15 cellular contexts compared by ENCODE assay signal in the genomic region with DNA sequence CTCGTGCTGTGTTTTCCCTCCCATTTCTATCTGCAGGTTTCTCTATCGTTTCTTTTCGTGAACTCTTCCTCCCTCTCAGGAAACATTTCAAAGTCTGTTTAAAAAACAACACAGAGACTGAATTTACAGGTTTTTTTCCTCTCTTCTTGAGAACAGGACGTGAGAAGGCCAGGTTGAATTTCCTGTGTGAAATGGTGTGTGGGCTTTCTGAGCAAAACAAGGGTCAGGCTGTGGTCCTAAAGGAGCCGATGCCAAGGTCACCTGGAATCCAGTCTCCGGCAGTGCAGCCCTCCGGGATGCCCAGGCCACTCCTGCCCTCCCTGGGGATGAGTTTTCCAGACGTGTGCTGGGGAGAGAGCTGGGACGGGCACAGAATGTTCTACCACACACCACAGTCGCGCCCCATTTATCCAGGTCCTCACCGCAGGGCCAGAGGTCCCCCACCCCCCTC.
DNase-seq lines count a peak whose midpoint lies in the region; ATAC-seq and TF ChIP-seq lines count a peak whose summit lies in the region.
"Had no signal": no experiment of that assay in that cellular context is flagged by ENCODE, and none has a peak within 500 bp of the region (broad histone marks: within the 10 kb centered on the region; RNA-seq: fewer than 3 reads in every experiment).

No MANE protein-coding gene starts in this region.

- peak overlapping the region; percentile 82 to 99 (median 96) for H3K27ac Mint-ChIP-seq in CD4-positive, alpha-beta memory T cell
- H3K27ac Mint-ChIP-seq in activated naive CD8-positive, alpha-beta T cell treated with anti-CD3 and anti-CD28 coated beads, Interleukin-2, amount 10 ng/mL, durations not matched to agents 7 days and 5 days = peak overlapping the region; percentile 96
- H3K27ac Mint-ChIP-seq in nephron progenitor cell = peak overlapping the region; percentile 10

- ATAC-seq in activated naive CD8-positive, alpha-beta T cell treated with anti-CD3 and anti-CD28 coated beads, Interleukin-2, amount 10 ng/mL, durations not matched to agents 7 days and 5 days (ENCODE audit: low read depth) = peak; percentile 8
- ATAC-seq in gastroesophageal sphincter = no peak
- ATAC-seq: foreskin keratinocyte, psoas muscle, Right ventricle myocardium inferior had no signal

- no peak overlapping the region for H2BK5ac ChIP-seq in trophoblast cell (ENCODE audit: low read depth, low read length, poor library complexity)

- H3K18ac ChIP-seq in trophoblast cell (ENCODE audit: low read length) = no peak overlapping the region

- H3K4me1 Mint-ChIP-seq in CD4-positive, alpha-beta memory T cell = peaks cover 61 to 97% (median 84%) of the 10 kb centered on the region in 4 donors
- peaks cover 90% of the 10 kb centered on the region for H3K4me1 Mint-ChIP-seq in activated naive CD8-positive, alpha-beta T cell treated with anti-CD3 and anti-CD28 coated beads, Interleukin-2, amount 10 ng/mL, durations not matched to agents 7 days and 5 days
- peaks cover 45% of the 10 kb centered on the region for H3K4me1 Mint-ChIP-seq in nephron progenitor cell

- intact Hi-C loops in CD4-positive, alpha-beta memory T cell (cut with micrococcal nuclease) = loop anchor here (1.0 to 2.0 kb wide), 2 partner anchors 30 to 45 kb away; no protein-coding TSS in a partner anchor

- peaks cover 0 to 2% (median 0%) of the 10 kb centered on the region in 8 donors for H3K9me3 Mint-ChIP-seq in CD4-positive, alpha-beta memory T cell
- H3K9me3 Mint-ChIP-seq in activated naive CD8-positive, alpha-beta T cell treated with anti-CD3 and anti-CD28 coated beads, Interleukin-2, amount 10 ng/mL, durations not matched to agents 7 days and 5 days = no peaks in the 10 kb centered on the region
- H3K9me3 Mint-ChIP-seq in nephron progenitor cell = peaks cover 9% of the 10 kb centered on the region

- TF ChIP-seq CTCF in Loucy (conservative IDR thresholded peaks at IDR 0.05; ENCODE audit: low read length) (no peak), nephron progenitor cell (IDR thresholded peaks at IDR 0.05) (no peak), gastroesophageal sphincter (IDR thresholded peaks at IDR 0.05) (no peak)

- H3K4me1 ChIP-seq in CD4-positive, alpha-beta memory T cell (ENCODE audit: insufficient read depth, low read length) = peaks cover 89% of the 10 kb centered on the region
- peaks cover 79% of the 10 kb centered on the region for H3K4me1 ChIP-seq in Loucy (ENCODE audit: insufficient read depth, low read length, poor library complexity, severe bottlenecking)
- H3K4me1 ChIP-seq in gastroesophageal sphincter = no peaks in the 10 kb centered on the region
- H3K4me1 ChIP-seq in trophoblast cell (ENCODE audit: control insufficient read depth in 1 of 2, insufficient read depth in 2 of 2, low read length in 2 of 2) = no peaks in the 10 kb centered on the region
- H3K4me1 ChIP-seq: foreskin keratinocyte, psoas muscle had no signal

- H3K27ac ChIP-seq in CD4-positive, alpha-beta memory T cell (ENCODE audit: low read depth, low read length) = peak overlapping the region; percentile 71
- H3K27ac ChIP-seq in gastroesophageal sphincter = no peak overlapping the region
- H3K27ac ChIP-seq in trophoblast cell (ENCODE audit: low read depth, low read length) = no peak overlapping the region
- H3K27ac ChIP-seq: foreskin keratinocyte, psoas muscle, thoracic aorta had no signal

- H3K79me1 ChIP-seq in trophoblast cell (ENCODE audit: low read length) = no peaks in the 10 kb centered on the region

- TF ChIP-seq POLR2A in gastroesophageal sphincter (IDR thresholded peaks at IDR 0.05) = no peak

- H4K20me1 ChIP-seq in Loucy (ENCODE audit: insufficient read depth, low read length, poor library complexity, severe bottlenecking) = no peaks in the 10 kb centered on the region

- peaks cover 0 to 6% of the 10 kb centered on the region in 2 donors for H3K36me3 Mint-ChIP-seq in CD4-positive, alpha-beta memory T cell
- peaks cover 14% of the 10 kb centered on the region for H3K36me3 Mint-ChIP-seq in activated naive CD8-positive, alpha-beta T cell treated with anti-CD3 and anti-CD28 coated beads, Interleukin-2, amount 10 ng/mL, durations not matched to agents 7 days and 5 days
- no peaks in the 10 kb centered on the region for H3K36me3 Mint-ChIP-seq in nephron progenitor cell (ENCODE audit: low read depth)

- WGBS in gastroesophageal sphincter (ENCODE audit: low coverage in 1 of 2), 2 donors = 37 to 73% methylated on average over 2 to 5 of the region's 12 CpGs
- no CpG with 5 or more reads among the region's 12 CpGs for WGBS in trophoblast cell (ENCODE audit: extremely low coverage, insufficient coverage, insufficient read length)

- peak in 4 of 5 donors; percentile 40 to 53 (median 47) for DNase-seq in CD4-positive, alpha-beta memory T cell
- no peak for DNase-seq in activated naive CD8-positive, alpha-beta T cell treated with anti-CD3 and anti-CD28 coated beads, Interleukin-2, amount 10 ng/mL, durations not matched to agents 7 days and 5 days
- DNase-seq in nephron progenitor cell (no peak), NCI-H446 (lab: John Stamatoyannopoulos, UW) (no peak), trophoblast cell (no peak)
- DNase-seq: DMS79 treated with DMSO at 0.1 percent for 48 hours, foreskin keratinocyte, NCI-H1436, NCI-H226, T-helper 9 cell had no signal

- H3K9ac ChIP-seq in Loucy (ENCODE audit: low read depth, low read length, poor library complexity, severe bottlenecking) (peak overlapping the region; percentile 61), trophoblast cell (ENCODE audit: low read length) (no peak overlapping the region)

- no peaks in the 10 kb centered on the region for H3K9me3 ChIP-seq in CD4-positive, alpha-beta memory T cell (ENCODE audit: control insufficient read depth in 1 of 2, low read length in 2 of 2)
- H3K9me3 ChIP-seq in Loucy (ENCODE audit: insufficient read depth, low read depth, low read length) (no peaks in the 10 kb centered on the region), gastroesophageal sphincter (peaks cover 0 to 17% (median 0%) of the 10 kb centered on the region in 3 donors), trophoblast cell (ENCODE audit: insufficient read depth, low read depth, low read length) (no peaks in the 10 kb centered on the region)
- H3K9me3 ChIP-seq: psoas muscle, thoracic aorta had no signal

- peak overlapping the region; percentile 48 for H3K4me2 ChIP-seq in Loucy (ENCODE audit: low read depth, low read length, poor library complexity, severe bottlenecking)
- no peak overlapping the region for H3K4me2 ChIP-seq in trophoblast cell (ENCODE audit: low read length)

- H3K23ac ChIP-seq in trophoblast cell (ENCODE audit: low read length) = no peak overlapping the region

- peak overlapping the region; percentile 76 to 94 (median 85) for H3K4me3 Mint-ChIP-seq in CD4-positive, alpha-beta memory T cell
- peak overlapping the region; percentile 72 for H3K4me3 Mint-ChIP-seq in activated naive CD8-positive, alpha-beta T cell treated with anti-CD3 and anti-CD28 coated beads, Interleukin-2, amount 10 ng/mL, durations not matched to agents 7 days and 5 days
- no peak overlapping the region for H3K4me3 Mint-ChIP-seq in nephron progenitor cell

- no peak overlapping the region for H4K91ac ChIP-seq in trophoblast cell (ENCODE audit: low read depth, low read length)

- TF ChIP-seq EP300 in gastroesophageal sphincter (IDR thresholded peaks at IDR 0.05) = no peak

- H3K36me3 ChIP-seq in CD4-positive, alpha-beta memory T cell (ENCODE audit: insufficient read depth, low read length) = no peaks in the 10 kb centered on the region
- no peaks in the 10 kb centered on the region for H3K36me3 ChIP-seq in Loucy (ENCODE audit: insufficient read depth, low read length)
- no peaks in the 10 kb centered on the region for H3K36me3 ChIP-seq in gastroesophageal sphincter
- no peaks in the 10 kb centered on the region for H3K36me3 ChIP-seq in trophoblast cell (ENCODE audit: control insufficient read depth in 1 of 2, insufficient read depth in 2 of 2, low read length in 2 of 2)
- H3K36me3 ChIP-seq: thoracic aorta had no signal

- peak overlapping the region; percentile 71 for H2AFZ ChIP-seq in Loucy (ENCODE audit: low read length)
- no peak overlapping the region for H2AFZ ChIP-seq in trophoblast cell (ENCODE audit: insufficient read depth, low read length, poor library complexity)

- no peaks in the 10 kb centered on the region for H3K9me2 ChIP-seq in Loucy (replicated peaks; ENCODE audit: low read depth, low read length)

- H3K27me3 Mint-ChIP-seq in CD4-positive, alpha-beta memory T cell = peaks cover 0 to 2% of the 10 kb centered on the region in 2 donors
- no peaks in the 10 kb centered on the region for H3K27me3 Mint-ChIP-seq in activated naive CD8-positive, alpha-beta T cell treated with anti-CD3 and anti-CD28 coated beads, Interleukin-2, amount 10 ng/mL, durations not matched to agents 7 days and 5 days
- H3K27me3 Mint-ChIP-seq in nephron progenitor cell (ENCODE audit: low read depth, poor library complexity) = peaks cover 34% of the 10 kb centered on the region

- H2BK120ac ChIP-seq in trophoblast cell (ENCODE audit: insufficient read depth, low read length, poor library complexity) = no peak overlapping the region

- no peak overlapping the region for H2AK5ac ChIP-seq in trophoblast cell (ENCODE audit: low read length)

- CTCF ChIA-PET in CD4-positive, alpha-beta memory T cell (lab: Charles Lee; ENCODE audit: partially characterized antibody) = interaction anchor here (0.9 to 3.6 kb wide), 6 partner anchors 21 to 108 kb away, joined by 3 to 11 read pairs (median 8); no protein-coding TSS in a partner anchor

- no peak overlapping the region for H3K4ac ChIP-seq in trophoblast cell (ENCODE audit: low read depth, low read length)

- no peak overlapping the region for H4K12ac ChIP-seq in trophoblast cell (ENCODE audit: low read depth, low read length)

- no peak overlapping the region for H3K14ac ChIP-seq in trophoblast cell (ENCODE audit: low read length)

- H3K27me3 ChIP-seq in CD4-positive, alpha-beta memory T cell (ENCODE audit: insufficient read depth, low read length) = no peaks in the 10 kb centered on the region
- H3K27me3 ChIP-seq in Loucy (ENCODE audit: insufficient read depth, low read length, poor library complexity, severe bottlenecking) (no peaks in the 10 kb centered on the region), gastroesophageal sphincter (peaks cover 45% of the 10 kb centered on the region), trophoblast cell (ENCODE audit: insufficient read depth, low read length) (no peaks in the 10 kb centered on the region)

- POLR2A ChIA-PET in CD4-positive, alpha-beta memory T cell (lab: Charles Lee; ENCODE audit: partially characterized antibody) = interaction anchor here (0.5 to 10.6 kb wide), 16 partner anchors 10 to 248 kb away, joined by 3 to 88 read pairs (median 5); a partner anchor contains a TSS
- POLR2A ChIA-PET in activated naive CD8-positive, alpha-beta T cell treated with anti-CD3 and anti-CD28 coated beads, Interleukin-2, amount 10 ng/mL, durations not matched to agents 7 days and 5 days (lab: Charles Lee) = interaction anchor here (1.0 to 17.6 kb wide), 7 partner anchors 10 to 37 kb away, joined by 3 to 266 read pairs (median 11); no protein-coding TSS in a partner anchor

- H3K79me2 ChIP-seq in Loucy (ENCODE audit: insufficient read depth, low read length) = no peaks in the 10 kb centered on the region
- no peaks in the 10 kb centered on the region for H3K79me2 ChIP-seq in trophoblast cell (ENCODE audit: control insufficient read depth, insufficient read depth, low read length, poor library complexity)

- H3F3A ChIP-seq in Loucy (ENCODE audit: low read depth) = peaks cover 8% of the 10 kb centered on the region

- H4K8ac ChIP-seq in trophoblast cell (ENCODE audit: low read depth, low read length) = no peak overlapping the region

- H3K4me3 ChIP-seq in CD4-positive, alpha-beta memory T cell (ENCODE audit: low read length in 2 of 2) = peak overlapping the region; percentile 25 to 34
- peak overlapping the region; percentile 10 for H3K4me3 ChIP-seq in Loucy (ENCODE audit: low read length, poor library complexity, severe bottlenecking)
- H3K4me3 ChIP-seq in gastroesophageal sphincter = no peak overlapping the region
- no peak overlapping the region for H3K4me3 ChIP-seq in trophoblast cell (ENCODE audit: low read depth, low read length)
- H3K4me3 ChIP-seq: psoas muscle, thoracic aorta had no signal

- no peak overlapping the region for H2BK12ac ChIP-seq in trophoblast cell (ENCODE audit: low read length)

Comparison
In these comparisons a context has a peak if more than half of its experiments do, and no peak if none do; other contexts are left out.
1. DNase-seq: peak in CD4-positive, alpha-beta memory T cell (4 of 5); none in activated naive CD8-positive, alpha-beta T cell treated with anti-CD3 and anti-CD28 coated beads, Interleukin-2, amount 10 ng/mL, durations not matched to agents 7 days and 5 days (single experiment), nephron progenitor cell (single experiment), NCI-H446 (0 of 2) and trophoblast cell (0 of 2).
2. H3K4me3 ChIP-seq: peak in CD4-positive, alpha-beta memory T cell (2 of 2) and Loucy (single experiment); none in gastroesophageal sphincter (0 of 2) and trophoblast cell (single experiment).
3. H3K27ac Mint-ChIP-seq: peak in every context shown above with its lines; median percentile 96 in CD4-positive, alpha-beta memory T cell; 96 in activated naive CD8-positive, alpha-beta T cell treated with anti-CD3 and anti-CD28 coated beads, Interleukin-2, amount 10 ng/mL, durations not matched to agents 7 days and 5 days; 10 in nephron progenitor cell.